38 cellular contexts compared by ENCODE assay signal in the genomic region with DNA sequence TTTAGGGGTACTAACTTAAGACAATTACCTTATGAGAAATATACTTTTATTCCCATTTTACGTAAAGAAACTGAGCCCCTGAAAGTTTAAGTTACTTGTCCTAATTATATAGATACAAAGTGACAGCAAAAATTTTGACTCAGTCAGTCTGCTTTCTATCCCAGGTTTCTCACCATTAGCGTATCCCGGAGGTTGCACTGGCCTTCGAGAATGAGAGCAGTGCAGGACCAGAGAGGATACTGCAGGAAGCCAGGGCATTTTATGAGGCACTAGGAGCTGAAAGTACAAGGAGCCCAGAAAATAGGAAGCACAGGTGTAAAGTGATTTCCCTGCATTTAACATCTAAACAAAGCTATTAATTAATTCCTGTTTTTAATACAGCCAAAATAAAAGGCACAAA. TPM values are rescaled to one million over a fixed set of nuclear protein-coding genes. Genes with fewer than 3 reads are reported as not detected.
"Had no signal": no experiment of that assay in that cellular context is flagged by ENCODE, and none has a peak within 500 bp of the region (broad histone marks: within the 10 kb centered on the region; RNA-seq: fewer than 3 reads in every experiment).

No MANE protein-coding gene starts in this region.

- H3K4me3 ChIP-seq: MG63 had no signal

- DNase-seq: Kasumi-1, MG63, MM.1S, MV-4-11, NCI-H1048, NCI-H1092, NCI-H1092 treated with DMSO at 0.1 percent for 48 hours, NCI-H1105, NCI-H1105 treated with DMSO at 0.1 percent for 48 hours, NCI-H1417, NCI-H1417 treated with DMSO at 0.1 percent for 48 hours, NCI-H1436, NCI-H1436 treated with DMSO at 0.1 percent for 48 hours, NCI-H146, NCI-H1694, NCI-H1694 treated with DMSO at 0.1 percent for 48 hours, NCI-H187, NCI-H187 treated with DMSO at 0.1 percent for 48 hours, NCI-H1930, NCI-H2029, NCI-H2029 treated with DMSO at 0.1 percent for 48 hours, NCI-H2081, NCI-H2081 treated with DMSO at 0.1 percent for 48 hours, NCI-H2107, NCI-H2171, NCI-H2171 treated with DMSO at 0.1 percent for 48 hours, NCI-H2227 treated with DMSO at 0.1 percent for 48 hours, NCI-H226, NCI-H345, NCI-H446, NCI-H446 treated with DMSO at 0.1 percent for 48 hours, NCI-H510A, NCI-H510A treated with DMSO at 0.1 percent for 48 hours, NCI-H524, NCI-H524 treated with DMSO at 0.1 percent for 48 hours had no signal

- H3K36me3 ChIP-seq: MG63 had no signal

- H3K27me3 ChIP-seq: MG63 had no signal

RNA-seq across cellular contexts. Expression of a gene that starts 55.4 kb away (rescaled TPM):
- total RNA-seq: LHCN-M2, MCF 10A, NCI-H460 had no signal
